Comparison of ENCODE assay signal across 11 cellular contexts in the genomic region with DNA sequence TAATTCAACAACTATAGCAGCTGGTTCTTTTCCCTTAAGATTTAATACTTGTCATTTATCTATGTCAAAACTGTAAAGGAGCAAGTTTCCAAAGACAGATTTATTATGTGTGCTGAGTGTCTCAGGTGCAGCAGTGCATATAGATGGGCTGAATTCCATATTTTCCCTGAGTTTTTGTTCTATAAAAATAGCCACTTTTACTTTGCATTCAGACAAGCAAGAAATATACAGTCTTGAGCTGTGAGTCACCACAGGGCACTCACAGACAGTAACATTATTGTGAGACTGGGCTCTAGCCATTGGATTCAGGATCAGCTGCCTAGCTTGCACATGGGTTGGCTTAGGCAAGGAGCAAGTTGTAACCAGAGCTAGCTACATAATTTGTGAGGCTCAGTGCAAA.
DNase-seq lines count a peak whose midpoint lies in the region; ATAC-seq and TF ChIP-seq lines count a peak whose summit lies in the region.
"Had no signal": no experiment of that assay in that cellular context is flagged by ENCODE, and none has a peak within 500 bp of the region (broad histone marks: within the 10 kb centered on the region; RNA-seq: fewer than 3 reads in every experiment).

No MANE protein-coding gene starts in this region.

- no peaks in the 10 kb centered on the region for H3K9me3 ChIP-seq in RWPE2 (ENCODE audit: severe bottlenecking)

- no peak overlapping the region for H3K4me3 Mint-ChIP-seq in glutamatergic neuron (ENCODE audit: unreplicated experiment)
- H3K4me3 Mint-ChIP-seq: stimulated activated effector memory CD8-positive, alpha-beta T cell treated with anti-CD3 and anti-CD28 coated beads, Interleukin-12 subunit alpha, Interleukin-12 subunit beta, amount 100 ng/mL, for 72 hours had no signal

- no peaks in the 10 kb centered on the region for H3K27me3 ChIP-seq in RWPE2 (ENCODE audit: insufficient read depth, poor library complexity, severe bottlenecking)
- peaks cover 6% of the 10 kb centered on the region for H3K27me3 ChIP-seq in foreskin keratinocyte

- H3K4me1 ChIP-seq in RWPE2 (ENCODE audit: insufficient read depth, poor library complexity, severe bottlenecking), result peaks cover 9% of the 10 kb centered on the region
- H3K4me1 ChIP-seq in foreskin keratinocyte, result peaks cover 11% of the 10 kb centered on the region

- no peak overlapping the region for H3K4me3 ChIP-seq in RWPE2 (ENCODE audit: severe bottlenecking)
- H3K4me3 ChIP-seq: K562 had no signal

- peaks cover 9% of the 10 kb centered on the region for H3K36me3 Mint-ChIP-seq in glutamatergic neuron (ENCODE audit: unreplicated experiment)
- H3K36me3 Mint-ChIP-seq: stimulated activated effector memory CD8-positive, alpha-beta T cell treated with anti-CD3 and anti-CD28 coated beads, Interleukin-12 subunit alpha, Interleukin-12 subunit beta, amount 100 ng/mL, for 72 hours had no signal

- H3K36me3 ChIP-seq in RWPE2 (ENCODE audit: low read depth), result no peaks in the 10 kb centered on the region

- no peaks in the 10 kb centered on the region for H3K9me3 Mint-ChIP-seq in glutamatergic neuron (ENCODE audit: unreplicated experiment)
- H3K9me3 Mint-ChIP-seq: stimulated activated effector memory CD8-positive, alpha-beta T cell treated with anti-CD3 and anti-CD28 coated beads, Interleukin-12 subunit alpha, Interleukin-12 subunit beta, amount 100 ng/mL, for 72 hours had no signal

- H3K4me1 Mint-ChIP-seq in glutamatergic neuron (ENCODE audit: low read depth, unreplicated experiment), result no peaks in the 10 kb centered on the region
- H3K4me1 Mint-ChIP-seq: stimulated activated effector memory CD8-positive, alpha-beta T cell treated with anti-CD3 and anti-CD28 coated beads, Interleukin-12 subunit alpha, Interleukin-12 subunit beta, amount 100 ng/mL, for 72 hours had no signal

- H3K27ac ChIP-seq in RWPE2 (ENCODE audit: poor library complexity, severe bottlenecking) (peak overlapping the region; percentile 50), foreskin keratinocyte (no peak overlapping the region)

- no peak for TF ChIP-seq CTCF in RWPE2 (IDR thresholded peaks at IDR 0.05; ENCODE audit: poor library complexity, severe bottlenecking)
- no peak for TF ChIP-seq CTCF in foreskin keratinocyte (conservative IDR thresholded peaks at IDR 0.05)
- no peak for TF ChIP-seq CTCF in glutamatergic neuron (IDR thresholded peaks at IDR 0.05; ENCODE audit: partially characterized antibody, unreplicated experiment)

- H3K27me3 Mint-ChIP-seq in glutamatergic neuron (ENCODE audit: unreplicated experiment), result peaks cover 3% of the 10 kb centered on the region

- peak; percentile 67 for DNase-seq in Daoy (ENCODE audit: low read depth)
- DNase-seq in RWPE2 (ENCODE audit: low spot score), result no peak
- peak; percentile 72 to 88 for DNase-seq in foreskin keratinocyte
- DNase-seq in putamen (ENCODE audit: low spot score), result peak; percentile 31
- no peak for DNase-seq in MV-4-11 (lab: John Stamatoyannopoulos, UW)
- no peak for DNase-seq in glutamatergic neuron
- DNase-seq: effector CD8-positive, alpha-beta T cell had no signal

- ATAC-seq in RWPE2 (ENCODE audit: low read depth), result peak; percentile 100
- ATAC-seq in foreskin keratinocyte, result peak; percentile 95
- no peak for ATAC-seq in HG02678 (IDR thresholded peaks at IDR 0.05; ENCODE audit: unreplicated experiment)
- ATAC-seq in GM21367 (IDR thresholded peaks at IDR 0.05; ENCODE audit: unreplicated experiment), result no peak
- ATAC-seq: K562; stimulated activated effector memory CD8-positive, alpha-beta T cell treated with anti-CD3 and anti-CD28 coated beads, Interleukin-12 subunit alpha, Interleukin-12 subunit beta, amount 100 ng/mL, for 72 hours had no signal

- H3K27ac Mint-ChIP-seq in glutamatergic neuron (ENCODE audit: unreplicated experiment), result no peak overlapping the region
- H3K27ac Mint-ChIP-seq: stimulated activated effector memory CD8-positive, alpha-beta T cell treated with anti-CD3 and anti-CD28 coated beads, Interleukin-12 subunit alpha, Interleukin-12 subunit beta, amount 100 ng/mL, for 72 hours had no signal

Comparison
In these comparisons a context has a peak if more than half of its experiments do, and no peak if none do; other contexts are left out.
1. DNase-seq: peak in Daoy (single experiment), foreskin keratinocyte (2 of 2) and putamen (single experiment); none in RWPE2 (single experiment), MV-4-11 (single experiment) and glutamatergic neuron (single experiment).
2. ATAC-seq: peak in RWPE2 (single experiment) and foreskin keratinocyte (single experiment); none in HG02678 (single experiment) and GM21367 (single experiment).